ENCODE assay signal across 8 cellular contexts in genomic region chr20:1392693-1393506, GRCh38. TPM values are rescaled to one million over a fixed set of nuclear protein-coding genes. Genes with fewer than 3 reads are reported as not detected.
DNase-seq lines count a peak whose midpoint lies in the region; ATAC-seq and TF ChIP-seq lines count a peak whose summit lies in the region.

Gene FKBP1A, minus strand, starts transcription at chr20:1393054. Its CDS starts 56 bp downstream, at chr20:1392998.

- no peaks in the 10 kb centered on the region for H3K9me3 ChIP-seq in T-helper 17 cell (ENCODE audit: control insufficient read depth, low read length, poor library complexity, severe bottlenecking)
- no peaks in the 10 kb centered on the region for H3K9me3 ChIP-seq in right atrium auricular region
- no peaks in the 10 kb centered on the region for H3K9me3 ChIP-seq in uterus

- peaks cover 0 to 54% of the 10 kb centered on the region in 2 donors for H3K4me1 ChIP-seq in right atrium auricular region
- peaks cover 5 to 29% of the 10 kb centered on the region in 2 donors for H3K4me1 ChIP-seq in uterus

- no peaks in the 10 kb centered on the region for H3K27me3 Mint-ChIP-seq in T-helper 17 cell

- peak; percentile 10 to 33 for TF ChIP-seq CTCF in right atrium auricular region (IDR thresholded peaks at IDR 0.05)
- peak in 2 of 4 experiments; percentile 42 to 48 for TF ChIP-seq CTCF in uterus (IDR thresholded peaks at IDR 0.05)

- H3K4me1 Mint-ChIP-seq in T-helper 17 cell, result peaks cover 53% of the 10 kb centered on the region

- DNase-seq in NCI-H187 (lab: John Stamatoyannopoulos, UW) (peak; percentile 84 to 92), T-helper 17 cell (peak; percentile 83 to 87 (median 87)), amygdala (lab: John Stamatoyannopoulos, UW) (peak in 52 of 56 donors; percentile 43 to 91 (median 76)), right atrium auricular region (ENCODE audit: low spot score) (peak; percentile 90), putamen (ENCODE audit: low spot score) (peak; percentile 91), uterus (peak; percentile 88 to 94)

- H3K27ac ChIP-seq in right atrium auricular region (peak within 1 kb of the TSS; percentile 83 to 88), uterus (peak within 1 kb of the TSS; percentile 88)

- no peaks in the 10 kb centered on the region for H3K27me3 ChIP-seq in right atrium auricular region
- H3K27me3 ChIP-seq in uterus, result no peaks in the 10 kb centered on the region

- peak; percentile 83 to 93 for TF ChIP-seq POLR2A in uterus (IDR thresholded peaks at IDR 0.05)

- intact Hi-C loops in uterus (cut with DNase I; ENCODE audit: low total_unique reads), result loop anchor here (5.0 kb wide), 1 partner anchor 71 kb away; no protein-coding TSS in a partner anchor

- no peaks in the 10 kb centered on the region for H3K36me3 Mint-ChIP-seq in T-helper 17 cell (ENCODE audit: low read depth)

- peak within 1 kb of the TSS; percentile 86 to 97 for H3K4me3 ChIP-seq in right atrium auricular region
- H3K4me3 ChIP-seq in uterus, result peak within 1 kb of the TSS; percentile 59 to 90

- peak within 1 kb of the TSS; percentile 97 for H3K27ac Mint-ChIP-seq in T-helper 17 cell

- H3K36me3 ChIP-seq in right atrium auricular region, result no peaks in the 10 kb centered on the region
- no peaks in the 10 kb centered on the region for H3K36me3 ChIP-seq in uterus

- peak; percentile 91 for ATAC-seq in GM18498 (IDR thresholded peaks at IDR 0.05; ENCODE audit: unreplicated experiment)
- ATAC-seq in HG02943 (IDR thresholded peaks at IDR 0.05; ENCODE audit: low read depth, unreplicated experiment), result peak; percentile 73
- ATAC-seq in T-helper 17 cell, result peak; percentile 88

- H3K4me3 Mint-ChIP-seq in T-helper 17 cell, result peak within 1 kb of the TSS; percentile 92

RNA-seq across cellular contexts. Expression of gene FKBP1A, which starts in this region (rescaled TPM):
- total RNA-seq in T-helper 17 cell (100 to 1,000 TPM in 1 of 2 donors, 10 to 100 TPM in 1; 77.9 to 113 TPM), right atrium auricular region (10 to 100 TPM; 73.5 to 98.7 TPM), uterus (100 to 1,000 TPM in 3 of 4 donors, 10 to 100 TPM in 1; 99.5 to 253 (median 206) TPM)

Comparison
In these comparisons a context has a peak if more than half of its experiments do, and no peak if none do; other contexts are left out.
1. Peak in every context shown above with its lines: DNase-seq, ATAC-seq, H3K4me3 ChIP-seq and H3K27ac ChIP-seq.